Comparison of ENCODE assay signal across 15 cellular contexts in the genomic region with DNA sequence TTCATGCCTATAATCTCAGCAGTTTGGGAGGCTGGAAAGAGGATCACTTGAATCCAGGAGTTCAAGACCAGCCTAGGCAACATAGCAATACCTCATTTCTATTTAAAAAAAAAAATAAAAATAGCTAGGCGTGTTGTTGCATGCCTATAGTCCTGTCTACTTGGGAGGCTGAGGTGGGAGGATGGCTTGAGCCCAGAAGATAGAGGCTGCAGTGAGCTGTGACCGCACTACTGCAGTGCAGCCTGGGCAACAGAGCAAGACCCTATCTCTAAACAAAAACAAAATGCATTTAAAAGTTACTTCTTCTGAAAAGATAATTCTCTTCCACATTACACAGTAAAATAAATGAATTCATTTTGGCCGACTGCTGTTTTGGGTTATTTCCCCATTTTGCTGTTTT. TPM values are rescaled to one million over a fixed set of nuclear protein-coding genes. Genes with fewer than 3 reads are reported as not detected.
A peak's percentile ranks its signal among the peaks of the same experiment; 100 is the strongest.
DNase-seq lines count a peak whose midpoint lies in the region; ATAC-seq and TF ChIP-seq lines count a peak whose summit lies in the region.
"Had no signal": no experiment of that assay in that cellular context is flagged by ENCODE, and none has a peak within 500 bp of the region (broad histone marks: within the 10 kb centered on the region; RNA-seq: fewer than 3 reads in every experiment).

No MANE protein-coding gene starts in this region.

- no peaks in the 10 kb centered on the region for H3K36me3 ChIP-seq in OCI-LY3 (replicated peaks; ENCODE audit: low read depth, low read length)
- H3K36me3 ChIP-seq in suprapubic skin: no peaks in the 10 kb centered on the region
- H3K36me3 ChIP-seq: HAP-1 had no signal

- DNase-seq in natural killer cell treated with Interleukin-12 subunit alpha and Interleukin-12 subunit beta and Interleukin-15 and Interleukin-18, amount 100 ng/mL, for 72 hours (ENCODE audit: low spot score): no peak
- DNase-seq in natural killer cell: no peak
- DNase-seq in memory B cell (ENCODE audit: low spot score in 2 of 2): no peak
- DNase-seq in stimulated activated CD4-positive, alpha-beta T cell treated with anti-CD3 and anti-CD28 coated beads, Interleukin-4, amount 100 ng/mL, for 4 hours: no peak
- DNase-seq in cardiac septum (ENCODE audit: low spot score): no peak
- no peak for DNase-seq in suprapubic skin (ENCODE audit: low spot score in 2 of 2)
- DNase-seq: Caco-2; CD8-positive, alpha-beta memory T cell; DMS53; GF-D8 had no signal

- H2AFZ ChIP-seq in OCI-LY3 (ENCODE audit: low read depth, low read length): no peak overlapping the region

- peaks cover 18% of the 10 kb centered on the region for H3K36me3 Mint-ChIP-seq in natural killer cell treated with Interleukin-12 subunit alpha and Interleukin-12 subunit beta and Interleukin-15 and Interleukin-18, amount 100 ng/mL, for 72 hours
- H3K36me3 Mint-ChIP-seq in natural killer cell: no peaks in the 10 kb centered on the region
- H3K36me3 Mint-ChIP-seq in memory B cell: no peaks in the 10 kb centered on the region

- no peak overlapping the region for H3K27ac ChIP-seq in OCI-LY3 (ENCODE audit: low read length)
- no peak overlapping the region for H3K27ac ChIP-seq in suprapubic skin
- H3K27ac ChIP-seq: A549 had no signal

- H3K27me3 ChIP-seq in OCI-LY3 (ENCODE audit: low read depth, low read length) (no peaks in the 10 kb centered on the region), suprapubic skin (no peaks in the 10 kb centered on the region)

- H4K20me1 ChIP-seq in OCI-LY3 (ENCODE audit: insufficient read depth, low read length): no peaks in the 10 kb centered on the region

- peaks cover 11% of the 10 kb centered on the region for H3K9me3 Mint-ChIP-seq in natural killer cell treated with Interleukin-12 subunit alpha and Interleukin-12 subunit beta and Interleukin-15 and Interleukin-18, amount 100 ng/mL, for 72 hours
- H3K9me3 Mint-ChIP-seq in natural killer cell (no peaks in the 10 kb centered on the region), memory B cell (no peaks in the 10 kb centered on the region)
- H3K9me3 Mint-ChIP-seq: CD8-positive, alpha-beta memory T cell had no signal

- 75% methylated on average over 3 of the region's 3 CpGs for WGBS in suprapubic skin

- intact Hi-C loops in natural killer cell (cut with micrococcal nuclease): no loop called here
- intact Hi-C loops in cardiac septum (cut with DNase I): no loop called here

- no peak for TF ChIP-seq CTCF in natural killer cell (IDR thresholded peaks at IDR 0.05)
- no peak for TF ChIP-seq CTCF in OCI-LY3 (IDR thresholded peaks at IDR 0.05; ENCODE audit: low read depth, low read length)
- no peak for TF ChIP-seq CTCF in suprapubic skin (IDR thresholded peaks at IDR 0.05)

- H3K9ac ChIP-seq in OCI-LY3 (ENCODE audit: low read length): no peak overlapping the region

- peak overlapping the region; percentile 52 to 68 for H3K27ac Mint-ChIP-seq in natural killer cell treated with Interleukin-12 subunit alpha and Interleukin-12 subunit beta and Interleukin-15 and Interleukin-18, amount 100 ng/mL, for 72 hours
- H3K27ac Mint-ChIP-seq in natural killer cell (no peak overlapping the region), memory B cell (no peak overlapping the region)

- TF ChIP-seq EP300 in suprapubic skin (IDR thresholded peaks at IDR 0.05): no peak

- H3K27me3 Mint-ChIP-seq in natural killer cell treated with Interleukin-12 subunit alpha and Interleukin-12 subunit beta and Interleukin-15 and Interleukin-18, amount 100 ng/mL, for 72 hours: no peaks in the 10 kb centered on the region
- H3K27me3 Mint-ChIP-seq in natural killer cell (ENCODE audit: low read depth in 2 of 2) (no peaks in the 10 kb centered on the region), memory B cell (no peaks in the 10 kb centered on the region)
- H3K27me3 Mint-ChIP-seq: CD8-positive, alpha-beta memory T cell had no signal

- H3K4me1 Mint-ChIP-seq in natural killer cell treated with Interleukin-12 subunit alpha and Interleukin-12 subunit beta and Interleukin-15 and Interleukin-18, amount 100 ng/mL, for 72 hours (ENCODE audit: low read depth in 2 of 2): peaks cover 53 to 66% of the 10 kb centered on the region in 2 donors
- H3K4me1 Mint-ChIP-seq in natural killer cell: no peaks in the 10 kb centered on the region
- peaks cover 21% of the 10 kb centered on the region for H3K4me1 Mint-ChIP-seq in memory B cell

- TF ChIP-seq POLR2A in suprapubic skin (IDR thresholded peaks at IDR 0.05): no peak

- ATAC-seq in natural killer cell treated with Interleukin-12 subunit alpha and Interleukin-12 subunit beta and Interleukin-15 and Interleukin-18, amount 100 ng/mL, for 72 hours: no peak
- ATAC-seq in natural killer cell: no peak
- ATAC-seq in memory B cell (ENCODE audit: low read depth): peak; percentile 62
- ATAC-seq: A549, HepG2 had no signal

- H3K4me2 ChIP-seq in OCI-LY3 (ENCODE audit: low read length): 0 out of 2 replicates have a peak overlapping the region, but pooled peaks have one; percentile 21
- H3K4me2 ChIP-seq: A549 had no signal

- H3K9me3 ChIP-seq in OCI-LY3 (ENCODE audit: insufficient read depth, low read length) (no peaks in the 10 kb centered on the region), suprapubic skin (no peaks in the 10 kb centered on the region)
- H3K9me3 ChIP-seq: A549, Caco-2, HAP-1 had no signal

- H3K4me3 ChIP-seq in OCI-LY3 (ENCODE audit: low read length): no peak overlapping the region
- no peak overlapping the region for H3K4me3 ChIP-seq in suprapubic skin
- H3K4me3 ChIP-seq: A549, HAP-1 had no signal

- peak overlapping the region; percentile 47 for H3K4me3 Mint-ChIP-seq in natural killer cell treated with Interleukin-12 subunit alpha and Interleukin-12 subunit beta and Interleukin-15 and Interleukin-18, amount 100 ng/mL, for 72 hours
- H3K4me3 Mint-ChIP-seq in natural killer cell (no peak overlapping the region), memory B cell (no peak overlapping the region)
- H3K4me3 Mint-ChIP-seq: CD8-positive, alpha-beta memory T cell had no signal

- H3K4me1 ChIP-seq in OCI-LY3 (ENCODE audit: low read length): peaks cover 48% of the 10 kb centered on the region
- no peaks in the 10 kb centered on the region for H3K4me1 ChIP-seq in suprapubic skin
- H3K4me1 ChIP-seq: A549, Caco-2, HAP-1 had no signal

- H3K79me2 ChIP-seq in OCI-LY3 (ENCODE audit: low read length): no peaks in the 10 kb centered on the region

RNA-seq across cellular contexts. Expression of a gene that starts 22.9 kb away (rescaled TPM):
- 100 to 1,000 TPM; 158 to 383 TPM for total RNA-seq in natural killer cell treated with Interleukin-12 subunit alpha and Interleukin-12 subunit beta and Interleukin-15 and Interleukin-18, amount 100 ng/mL, for 72 hours
- 100 to 1,000 TPM in 1 of 3 donors, 10 to 100 TPM in 2; 17.7 to 101 (median 18.2) TPM for total RNA-seq in natural killer cell
- 1.9 TPM for total RNA-seq in cardiac septum
- total RNA-seq in suprapubic skin: 1 to 10 TPM in 1 of 4 donors, under 1 TPM in 3; 0.80 to 1.9 (median 0.93) TPM
- total RNA-seq: Caco-2, HepG2, HT1080 had no signal

Comparison
In these comparisons a context has a peak if more than half of its experiments do, and no peak if none do; other contexts are left out.
1. H3K27ac Mint-ChIP-seq: peak in natural killer cell treated with Interleukin-12 subunit alpha and Interleukin-12 subunit beta and Interleukin-15 and Interleukin-18, amount 100 ng/mL, for 72 hours (2 of 2); none in natural killer cell (0 of 2) and memory B cell (single experiment).